In the genomic region with DNA sequence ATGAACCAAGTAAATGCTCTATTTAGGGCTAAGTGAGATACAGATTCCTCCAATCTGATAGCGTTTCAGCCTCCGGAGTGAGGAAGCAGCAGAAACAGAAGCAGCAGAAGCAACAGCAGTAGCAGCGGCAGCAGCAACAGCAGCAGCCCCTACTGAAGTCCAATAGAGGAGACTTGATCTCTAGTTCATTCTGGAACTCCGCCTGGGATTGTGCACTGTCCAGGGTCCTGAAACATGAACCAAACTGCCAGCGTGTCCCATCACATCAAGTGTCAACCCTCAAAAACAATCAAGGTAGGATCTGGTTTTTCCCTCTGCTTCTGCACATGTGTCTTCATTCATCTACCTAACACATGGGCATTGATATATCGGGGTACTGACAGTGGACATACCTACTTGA, we compare ENCODE assay signal across 1 cellular context.
A peak's percentile ranks its signal among the peaks of the same experiment; 100 is the strongest.
TF ChIP-seq lines count a peak whose summit lies in the region.

Gene DPP10, plus strand, starts transcription at position 97 of the 400 bp plus-strand sequence.

TF ChIP-seq in HepG2, 621 proteins besides CTCF, POLR2A, EP300 and RAD21 (continued from another document and continues in another):
- TF ChIP-seq, protein P1, sequence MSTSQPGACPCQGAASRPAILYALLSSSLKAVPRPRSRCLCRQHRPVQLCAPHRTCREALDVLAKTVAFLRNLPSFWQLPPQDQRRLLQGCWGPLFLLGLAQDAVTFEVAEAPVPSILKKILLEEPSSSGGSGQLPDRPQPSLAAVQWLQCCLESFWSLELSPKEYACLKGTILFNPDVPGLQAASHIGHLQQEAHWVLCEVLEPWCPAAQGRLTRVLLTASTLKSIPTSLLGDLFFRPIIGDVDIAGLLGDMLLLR (CRISPR knock-in tag; IDR thresholded peaks at IDR 0.05): no peak
- TF ChIP-seq ZBTB7A (CRISPR knock-in tag; IDR thresholded peaks at IDR 0.05) (no peak), ZBTB20 (CRISPR knock-in tag; IDR thresholded peaks at IDR 0.05; ENCODE audit: borderline replicate concordance, low read depth) (no peak), KLF6 (CRISPR knock-in tag; IDR thresholded peaks at IDR 0.05) (peak; percentile 60; the same call in 1 of the 2 replicates), PHF8 (CRISPR knock-in tag; IDR thresholded peaks at IDR 0.05) (no peak), ATF1 (CRISPR knock-in tag; IDR thresholded peaks at IDR 0.05) (no peak), ARID4A (CRISPR knock-in tag; IDR thresholded peaks at IDR 0.05; ENCODE audit: borderline replicate concordance) (no peak), MIXL1 (CRISPR knock-in tag; IDR thresholded peaks at IDR 0.05) (0 out of 2 replicates have a peak, but pooled peaks have one; percentile 55), ZNF326 (CRISPR knock-in tag; IDR thresholded peaks at IDR 0.05; ENCODE audit: borderline replicate concordance) (no peak), PAWR (CRISPR knock-in tag; IDR thresholded peaks at IDR 0.05; ENCODE audit: borderline replicate concordance) (no peak), ZNF510 (CRISPR knock-in tag; IDR thresholded peaks at IDR 0.05; ENCODE audit: low read depth) (no peak), ZNF710 (CRISPR knock-in tag; IDR thresholded peaks at IDR 0.05; ENCODE audit: borderline replicate concordance) (no peak), NCOA5 (CRISPR knock-in tag; IDR thresholded peaks at IDR 0.05) (no peak), ZNF44 (CRISPR knock-in tag; IDR thresholded peaks at IDR 0.05) (0 out of 2 replicates have a peak, but pooled peaks have one; percentile 57), ZBTB1 (CRISPR knock-in tag; IDR thresholded peaks at IDR 0.05; ENCODE audit: borderline replicate concordance) (no peak), ZNF557 (CRISPR knock-in tag; IDR thresholded peaks at IDR 0.05) (peak; percentile 45; the same call in 1 of the 2 replicates), ZNF598 (CRISPR knock-in tag; IDR thresholded peaks at IDR 0.05; ENCODE audit: borderline replicate concordance) (no peak), HOXA9 (CRISPR knock-in tag; IDR thresholded peaks at IDR 0.05; ENCODE audit: borderline replicate concordance) (no peak), BCL3 (CRISPR knock-in tag; IDR thresholded peaks at IDR 0.05) (0 out of 2 replicates have a peak, but pooled peaks have one; percentile 49), KDM5A (IDR thresholded peaks at IDR 0.05; ENCODE audit: borderline replicate concordance, low read length) (no peak), SALL1 (CRISPR knock-in tag; IDR thresholded peaks at IDR 0.05) (peak; percentile 67), ZFP37 (CRISPR knock-in tag; IDR thresholded peaks at IDR 0.05; ENCODE audit: borderline replicate concordance) (0 out of 2 replicates have a peak, but pooled peaks have one; percentile 69), SNAI1 (CRISPR knock-in tag; IDR thresholded peaks at IDR 0.05; ENCODE audit: borderline replicate concordance) (no peak), ERF (CRISPR knock-in tag; IDR thresholded peaks at IDR 0.05) (peak; percentile 71), RARA (CRISPR knock-in tag; IDR thresholded peaks at IDR 0.05) (no peak; the same call in 1 of the 2 replicates), ZNF589 (CRISPR knock-in tag; conservative IDR thresholded peaks at IDR 0.05) (no peak), NCOA1 (CRISPR knock-in tag; IDR thresholded peaks at IDR 0.05) (no peak), ZKSCAN5 (CRISPR knock-in tag; IDR thresholded peaks at IDR 0.05) (no peak)
- TF ChIP-seq, protein P2, sequence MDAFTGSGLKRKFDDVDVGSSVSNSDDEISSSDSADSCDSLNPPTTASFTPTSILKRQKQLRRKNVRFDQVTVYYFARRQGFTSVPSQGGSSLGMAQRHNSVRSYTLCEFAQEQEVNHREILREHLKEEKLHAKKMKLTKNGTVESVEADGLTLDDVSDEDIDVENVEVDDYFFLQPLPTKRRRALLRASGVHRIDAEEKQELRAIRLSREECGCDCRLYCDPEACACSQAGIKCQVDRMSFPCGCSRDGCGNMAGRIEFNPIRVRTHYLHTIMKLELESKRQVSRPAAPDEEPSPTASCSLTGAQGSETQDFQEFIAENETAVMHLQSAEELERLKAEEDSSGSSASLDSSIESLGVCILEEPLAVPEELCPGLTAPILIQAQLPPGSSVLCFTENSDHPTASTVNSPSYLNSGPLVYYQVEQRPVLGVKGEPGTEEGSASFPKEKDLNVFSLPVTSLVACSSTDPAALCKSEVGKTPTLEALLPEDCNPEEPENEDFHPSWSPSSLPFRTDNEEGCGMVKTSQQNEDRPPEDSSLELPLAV (CRISPR knock-in tag; conservative IDR thresholded peaks at IDR 0.05; ENCODE audit: low read depth): no peak
- TF ChIP-seq, protein P3, sequence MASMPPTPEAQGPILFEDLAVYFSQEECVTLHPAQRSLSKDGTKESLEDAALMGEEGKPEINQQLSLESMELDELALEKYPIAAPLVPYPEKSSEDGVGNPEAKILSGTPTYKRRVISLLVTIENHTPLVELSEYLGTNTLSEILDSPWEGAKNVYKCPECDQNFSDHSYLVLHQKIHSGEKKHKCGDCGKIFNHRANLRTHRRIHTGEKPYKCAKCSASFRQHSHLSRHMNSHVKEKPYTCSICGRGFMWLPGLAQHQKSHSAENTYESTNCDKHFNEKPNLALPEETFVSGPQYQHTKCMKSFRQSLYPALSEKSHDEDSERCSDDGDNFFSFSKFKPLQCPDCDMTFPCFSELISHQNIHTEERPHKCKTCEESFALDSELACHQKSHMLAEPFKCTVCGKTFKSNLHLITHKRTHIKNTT (CRISPR knock-in tag; IDR thresholded peaks at IDR 0.05): no peak
- TF ChIP-seq, protein P4, sequence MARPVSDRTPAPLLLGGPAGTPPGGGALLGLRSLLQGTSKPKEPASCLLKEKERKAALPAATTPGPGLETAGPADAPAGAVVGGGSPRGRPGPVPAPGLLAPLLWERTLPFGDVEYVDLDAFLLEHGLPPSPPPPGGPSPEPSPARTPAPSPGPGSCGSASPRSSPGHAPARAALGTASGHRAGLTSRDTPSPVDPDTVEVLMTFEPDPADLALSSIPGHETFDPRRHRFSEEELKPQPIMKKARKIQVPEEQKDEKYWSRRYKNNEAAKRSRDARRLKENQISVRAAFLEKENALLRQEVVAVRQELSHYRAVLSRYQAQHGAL (CRISPR knock-in tag; IDR thresholded peaks at IDR 0.05; ENCODE audit: not compliant biosample characterization): no peak
- TF ChIP-seq, protein P5, sequence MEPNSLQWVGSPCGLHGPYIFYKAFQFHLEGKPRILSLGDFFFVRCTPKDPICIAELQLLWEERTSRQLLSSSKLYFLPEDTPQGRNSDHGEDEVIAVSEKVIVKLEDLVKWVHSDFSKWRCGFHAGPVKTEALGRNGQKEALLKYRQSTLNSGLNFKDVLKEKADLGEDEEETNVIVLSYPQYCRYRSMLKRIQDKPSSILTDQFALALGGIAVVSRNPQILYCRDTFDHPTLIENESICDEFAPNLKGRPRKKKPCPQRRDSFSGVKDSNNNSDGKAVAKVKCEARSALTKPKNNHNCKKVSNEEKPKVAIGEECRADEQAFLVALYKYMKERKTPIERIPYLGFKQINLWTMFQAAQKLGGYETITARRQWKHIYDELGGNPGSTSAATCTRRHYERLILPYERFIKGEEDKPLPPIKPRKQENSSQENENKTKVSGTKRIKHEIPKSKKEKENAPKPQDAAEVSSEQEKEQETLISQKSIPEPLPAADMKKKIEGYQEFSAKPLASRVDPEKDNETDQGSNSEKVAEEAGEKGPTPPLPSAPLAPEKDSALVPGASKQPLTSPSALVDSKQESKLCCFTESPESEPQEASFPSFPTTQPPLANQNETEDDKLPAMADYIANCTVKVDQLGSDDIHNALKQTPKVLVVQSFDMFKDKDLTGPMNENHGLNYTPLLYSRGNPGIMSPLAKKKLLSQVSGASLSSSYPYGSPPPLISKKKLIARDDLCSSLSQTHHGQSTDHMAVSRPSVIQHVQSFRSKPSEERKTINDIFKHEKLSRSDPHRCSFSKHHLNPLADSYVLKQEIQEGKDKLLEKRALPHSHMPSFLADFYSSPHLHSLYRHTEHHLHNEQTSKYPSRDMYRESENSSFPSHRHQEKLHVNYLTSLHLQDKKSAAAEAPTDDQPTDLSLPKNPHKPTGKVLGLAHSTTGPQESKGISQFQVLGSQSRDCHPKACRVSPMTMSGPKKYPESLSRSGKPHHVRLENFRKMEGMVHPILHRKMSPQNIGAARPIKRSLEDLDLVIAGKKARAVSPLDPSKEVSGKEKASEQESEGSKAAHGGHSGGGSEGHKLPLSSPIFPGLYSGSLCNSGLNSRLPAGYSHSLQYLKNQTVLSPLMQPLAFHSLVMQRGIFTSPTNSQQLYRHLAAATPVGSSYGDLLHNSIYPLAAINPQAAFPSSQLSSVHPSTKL (CRISPR knock-in tag; IDR thresholded peaks at IDR 0.05): 0 out of 2 replicates have a peak, but pooled peaks have one; percentile 10
- TF ChIP-seq, protein P6, sequence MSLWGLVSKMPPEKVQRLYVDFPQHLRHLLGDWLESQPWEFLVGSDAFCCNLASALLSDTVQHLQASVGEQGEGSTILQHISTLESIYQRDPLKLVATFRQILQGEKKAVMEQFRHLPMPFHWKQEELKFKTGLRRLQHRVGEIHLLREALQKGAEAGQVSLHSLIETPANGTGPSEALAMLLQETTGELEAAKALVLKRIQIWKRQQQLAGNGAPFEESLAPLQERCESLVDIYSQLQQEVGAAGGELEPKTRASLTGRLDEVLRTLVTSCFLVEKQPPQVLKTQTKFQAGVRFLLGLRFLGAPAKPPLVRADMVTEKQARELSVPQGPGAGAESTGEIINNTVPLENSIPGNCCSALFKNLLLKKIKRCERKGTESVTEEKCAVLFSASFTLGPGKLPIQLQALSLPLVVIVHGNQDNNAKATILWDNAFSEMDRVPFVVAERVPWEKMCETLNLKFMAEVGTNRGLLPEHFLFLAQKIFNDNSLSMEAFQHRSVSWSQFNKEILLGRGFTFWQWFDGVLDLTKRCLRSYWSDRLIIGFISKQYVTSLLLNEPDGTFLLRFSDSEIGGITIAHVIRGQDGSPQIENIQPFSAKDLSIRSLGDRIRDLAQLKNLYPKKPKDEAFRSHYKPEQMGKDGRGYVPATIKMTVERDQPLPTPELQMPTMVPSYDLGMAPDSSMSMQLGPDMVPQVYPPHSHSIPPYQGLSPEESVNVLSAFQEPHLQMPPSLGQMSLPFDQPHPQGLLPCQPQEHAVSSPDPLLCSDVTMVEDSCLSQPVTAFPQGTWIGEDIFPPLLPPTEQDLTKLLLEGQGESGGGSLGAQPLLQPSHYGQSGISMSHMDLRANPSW (CRISPR knock-in tag; IDR thresholded peaks at IDR 0.05; ENCODE audit: borderline replicate concordance): no peak
- TF ChIP-seq, protein P7, sequence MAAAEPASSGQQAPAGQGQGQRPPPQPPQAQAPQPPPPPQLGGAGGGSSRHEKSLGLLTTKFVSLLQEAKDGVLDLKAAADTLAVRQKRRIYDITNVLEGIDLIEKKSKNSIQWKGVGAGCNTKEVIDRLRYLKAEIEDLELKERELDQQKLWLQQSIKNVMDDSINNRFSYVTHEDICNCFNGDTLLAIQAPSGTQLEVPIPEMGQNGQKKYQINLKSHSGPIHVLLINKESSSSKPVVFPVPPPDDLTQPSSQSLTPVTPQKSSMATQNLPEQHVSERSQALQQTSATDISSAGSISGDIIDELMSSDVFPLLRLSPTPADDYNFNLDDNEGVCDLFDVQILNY (CRISPR knock-in tag; conservative IDR thresholded peaks at IDR 0.05): no peak
